ENCODE assay signal across 1 cellular context in genomic region chr11:23205156-23205871, GRCh38.
TF ChIP-seq lines count a peak whose summit lies in the region.

No MANE protein-coding gene starts in this region.

TF ChIP-seq in endothelial cell of umbilical vein, 7 proteins besides CTCF, POLR2A, EP300 and RAD21 (continued from another document):
- TF ChIP-seq, protein P1, sequence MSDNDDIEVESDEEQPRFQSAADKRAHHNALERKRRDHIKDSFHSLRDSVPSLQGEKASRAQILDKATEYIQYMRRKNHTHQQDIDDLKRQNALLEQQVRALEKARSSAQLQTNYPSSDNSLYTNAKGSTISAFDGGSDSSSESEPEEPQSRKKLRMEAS (IDR thresholded peaks at IDR 0.05; ENCODE audit: insufficient read depth, insufficient read length) = no peak
- TF ChIP-seq FOS (IDR thresholded peaks at IDR 0.05; ENCODE audit: borderline replicate concordance, insufficient read depth, low read length) = peak; percentile 88
- TF ChIP-seq POLR2AphosphoS5 (IDR thresholded peaks at IDR 0.05; ENCODE audit: insufficient read depth, low read depth, low read length) = no peak
- TF ChIP-seq EZH2 (IDR thresholded peaks at IDR 0.05; ENCODE audit: borderline replicate concordance, low read depth, low read length, severe bottlenecking) = no peak
TF ChIP-seq in endothelial cell of umbilical vein: peak in this region for 3.
